Comparison of ENCODE assay signal across 1 cellular context in the genomic region with DNA sequence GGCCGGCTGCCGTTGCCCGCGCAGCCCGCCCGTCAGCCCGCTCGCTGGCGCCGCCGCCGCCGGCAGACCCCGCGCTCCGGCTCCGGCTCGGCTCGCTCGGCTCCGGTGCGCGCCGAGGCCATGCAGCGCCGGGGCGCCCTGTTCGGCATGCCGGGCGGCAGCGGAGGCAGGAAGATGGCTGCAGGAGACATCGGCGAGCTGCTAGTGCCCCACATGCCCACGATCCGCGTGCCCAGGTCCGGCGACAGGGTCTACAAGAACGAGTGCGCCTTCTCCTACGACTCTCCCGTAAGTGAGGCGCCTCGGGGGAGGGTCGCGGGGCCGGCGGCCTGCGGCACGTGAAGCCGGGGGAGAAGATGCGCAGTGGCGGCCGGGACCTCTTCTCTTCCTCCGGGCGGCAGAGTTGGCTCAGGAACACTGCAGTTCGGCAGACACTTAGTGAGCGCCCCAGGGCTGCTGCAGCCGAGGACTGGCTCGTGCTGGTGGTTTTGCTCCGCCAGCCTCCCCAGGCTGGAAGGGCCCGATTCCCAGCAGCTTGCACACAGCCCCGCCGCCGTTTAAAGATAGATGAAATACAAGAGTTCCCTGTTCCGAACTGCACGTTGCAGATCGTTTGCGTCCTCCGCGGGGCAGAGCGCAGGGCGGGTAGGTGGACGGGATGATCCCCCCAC.
A peak's percentile ranks its signal among the peaks of the same experiment; 100 is the strongest.
TF ChIP-seq lines count a peak whose summit lies in the region.

No MANE protein-coding gene starts in this region.

TF ChIP-seq in HepG2, 621 proteins besides CTCF, POLR2A, EP300 and RAD21 (continued from another document and continues in another):
- TF ChIP-seq, protein P1, sequence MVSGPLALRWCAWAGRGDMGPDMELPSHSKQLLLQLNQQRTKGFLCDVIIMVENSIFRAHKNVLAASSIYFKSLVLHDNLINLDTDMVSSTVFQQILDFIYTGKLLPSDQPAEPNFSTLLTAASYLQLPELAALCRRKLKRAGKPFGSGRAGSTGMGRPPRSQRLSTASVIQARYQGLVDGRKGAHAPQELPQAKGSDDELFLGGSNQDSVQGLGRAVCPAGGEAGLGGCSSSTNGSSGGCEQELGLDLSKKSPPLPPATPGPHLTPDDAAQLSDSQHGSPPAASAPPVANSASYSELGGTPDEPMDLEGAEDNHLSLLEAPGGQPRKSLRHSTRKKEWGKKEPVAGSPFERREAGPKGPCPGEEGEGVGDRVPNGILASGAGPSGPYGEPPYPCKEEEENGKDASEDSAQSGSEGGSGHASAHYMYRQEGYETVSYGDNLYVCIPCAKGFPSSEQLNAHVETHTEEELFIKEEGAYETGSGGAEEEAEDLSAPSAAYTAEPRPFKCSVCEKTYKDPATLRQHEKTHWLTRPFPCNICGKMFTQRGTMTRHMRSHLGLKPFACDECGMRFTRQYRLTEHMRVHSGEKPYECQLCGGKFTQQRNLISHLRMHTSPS (CRISPR knock-in tag; IDR thresholded peaks at IDR 0.05; ENCODE audit: low read depth) = 0 out of 2 replicates have a peak, but pooled peaks have one; percentile 23
- TF ChIP-seq FOXO1 (CRISPR knock-in tag; IDR thresholded peaks at IDR 0.05) = peak; percentile 48
- TF ChIP-seq ZNF710 (CRISPR knock-in tag; IDR thresholded peaks at IDR 0.05; ENCODE audit: borderline replicate concordance) = peak; percentile 62; the same call in 1 of the 2 replicates
- 0 out of 2 replicates have a peak, but pooled peaks have one; percentile 22 for TF ChIP-seq PPARG (CRISPR knock-in tag; conservative IDR thresholded peaks at IDR 0.05)
- no peak for TF ChIP-seq TCF12 (IDR thresholded peaks at IDR 0.05)
- no peak for TF ChIP-seq TCF12 (CRISPR knock-in tag; IDR thresholded peaks at IDR 0.05)
- peak; percentile 61; the same call in 1 of the 2 replicates for TF ChIP-seq ZGPAT (CRISPR knock-in tag; IDR thresholded peaks at IDR 0.05)
- TF ChIP-seq MEIS1 (CRISPR knock-in tag; IDR thresholded peaks at IDR 0.05; ENCODE audit: borderline replicate concordance) = 0 out of 2 replicates have a peak, but pooled peaks have one; percentile 30
- TF ChIP-seq, protein P2, sequence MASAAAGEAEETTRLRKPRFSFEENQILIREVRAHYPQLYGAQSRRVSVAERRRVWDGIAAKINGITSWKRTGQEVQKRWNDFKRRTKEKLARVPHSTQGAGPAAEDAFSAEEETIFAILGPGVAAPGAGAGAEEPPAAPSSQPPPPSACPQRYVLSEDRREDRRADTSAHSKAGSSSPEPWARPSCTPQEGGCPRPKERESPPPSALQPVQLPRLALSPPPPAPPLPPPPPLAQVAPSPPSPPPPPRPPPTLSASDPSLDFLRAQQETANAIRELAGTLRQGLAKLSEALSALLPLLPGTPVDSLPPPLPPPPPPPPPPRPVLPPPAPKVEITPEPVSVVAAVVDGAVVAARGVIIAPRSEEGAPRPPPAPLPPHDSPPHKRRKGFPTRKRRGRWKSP (CRISPR knock-in tag; IDR thresholded peaks at IDR 0.05) = peak; percentile 37
- TF ChIP-seq BHLHE40 (IDR thresholded peaks at IDR 0.05; ENCODE audit: low read length) = peak; percentile 82
- no peak for TF ChIP-seq SMAD3 (CRISPR knock-in tag; IDR thresholded peaks at IDR 0.05)
- TF ChIP-seq HES4 (CRISPR knock-in tag; IDR thresholded peaks at IDR 0.05; ENCODE audit: borderline replicate concordance) = peak; percentile 16; the same call in 1 of the 2 replicates
- no peak for TF ChIP-seq DRAP1 (CRISPR knock-in tag; IDR thresholded peaks at IDR 0.05)
- peak; percentile 69; the same call in 1 of the 2 replicates for TF ChIP-seq CREB3 (CRISPR knock-in tag; IDR thresholded peaks at IDR 0.05)
- peak; percentile 30; the same call in 1 of the 2 replicates for TF ChIP-seq ISL2 (CRISPR knock-in tag; IDR thresholded peaks at IDR 0.05)
- 0 out of 2 replicates have a peak, but pooled peaks have one; percentile 34 for TF ChIP-seq ARID5B (CRISPR knock-in tag; IDR thresholded peaks at IDR 0.05)
- no peak for TF ChIP-seq ZBTB46 (CRISPR knock-in tag; IDR thresholded peaks at IDR 0.05; ENCODE audit: borderline replicate concordance)
- TF ChIP-seq, protein P3, sequence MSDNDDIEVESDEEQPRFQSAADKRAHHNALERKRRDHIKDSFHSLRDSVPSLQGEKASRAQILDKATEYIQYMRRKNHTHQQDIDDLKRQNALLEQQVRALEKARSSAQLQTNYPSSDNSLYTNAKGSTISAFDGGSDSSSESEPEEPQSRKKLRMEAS (IDR thresholded peaks at IDR 0.05) = peak; percentile 30
- TF ChIP-seq ZNF737 (CRISPR knock-in tag; IDR thresholded peaks at IDR 0.05; ENCODE audit: borderline replicate concordance) = no peak
- peak; percentile 43; the same call in 1 of the 2 replicates for TF ChIP-seq KLF6 (CRISPR knock-in tag; IDR thresholded peaks at IDR 0.05)
- TF ChIP-seq, protein P4, sequence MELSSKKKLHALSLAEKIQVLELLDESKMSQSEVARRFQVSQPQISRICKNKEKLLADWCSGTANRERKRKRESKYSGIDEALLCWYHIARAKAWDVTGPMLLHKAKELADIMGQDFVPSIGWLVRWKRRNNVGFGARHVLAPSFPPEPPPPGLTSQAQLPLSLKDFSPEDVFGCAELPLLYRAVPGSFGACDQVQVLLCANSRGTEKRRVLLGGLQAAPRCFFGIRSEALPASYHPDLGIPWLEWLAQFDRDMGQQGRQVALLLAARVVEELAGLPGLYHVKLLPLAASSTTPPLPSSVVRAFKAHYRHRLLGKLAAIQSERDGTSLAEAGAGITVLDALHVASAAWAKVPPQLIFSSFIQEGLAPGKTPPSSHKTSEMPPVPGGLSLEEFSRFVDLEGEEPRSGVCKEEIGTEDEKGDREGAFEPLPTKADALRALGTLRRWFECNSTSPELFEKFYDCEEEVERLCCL (CRISPR knock-in tag; IDR thresholded peaks at IDR 0.05; ENCODE audit: borderline replicate concordance) = no peak
- 0 out of 2 replicates have a peak, but pooled peaks have one; percentile 43 for TF ChIP-seq CCDC6 (CRISPR knock-in tag; IDR thresholded peaks at IDR 0.05)
- no peak for TF ChIP-seq GATA4 (IDR thresholded peaks at IDR 0.05; ENCODE audit: borderline replicate concordance, low read depth)
- TF ChIP-seq SALL1 (CRISPR knock-in tag; IDR thresholded peaks at IDR 0.05) = peak; percentile 55
- TF ChIP-seq MXD1 (CRISPR knock-in tag; IDR thresholded peaks at IDR 0.05) = peak; percentile 88
- TF ChIP-seq ATF4 (CRISPR knock-in tag; IDR thresholded peaks at IDR 0.05) = no peak; a peak in 1 of 4 replicates
- peak; percentile 27 for TF ChIP-seq SAP130 (CRISPR knock-in tag; IDR thresholded peaks at IDR 0.05; ENCODE audit: low read depth)
- TF ChIP-seq ISX (CRISPR knock-in tag; conservative IDR thresholded peaks at IDR 0.05) = no peak; the same call in 1 of the 2 replicates
- TF ChIP-seq ARNTL (CRISPR knock-in tag; IDR thresholded peaks at IDR 0.05) = peak; percentile 58
- TF ChIP-seq JUND (CRISPR knock-in tag; IDR thresholded peaks at IDR 0.05) = no peak
- TF ChIP-seq PHF20 (CRISPR knock-in tag; IDR thresholded peaks at IDR 0.05) = no peak
- TF ChIP-seq SRY (CRISPR knock-in tag; IDR thresholded peaks at IDR 0.05) = peak; percentile 32; the same call in 1 of the 2 replicates
- TF ChIP-seq CBX5 (CRISPR knock-in tag; IDR thresholded peaks at IDR 0.05; ENCODE audit: borderline replicate concordance) = 0 out of 2 replicates have a peak, but pooled peaks have one; percentile 13
- TF ChIP-seq E2F5 (CRISPR knock-in tag; conservative IDR thresholded peaks at IDR 0.05) = peak; percentile 32; the same call in 1 of the 2 replicates
